5 cellular contexts compared by ENCODE assay signal in genomic region chr16:57882206-57882605, GRCh38.
"Had no signal": no experiment of that assay in that cellular context is flagged by ENCODE, and none has a peak within 500 bp of the region (broad histone marks: within the 10 kb centered on the region; RNA-seq: fewer than 3 reads in every experiment).

No MANE protein-coding gene starts in this region.

- H3K9ac ChIP-seq: GM23248 had no signal

- H2AFZ ChIP-seq: GM23248 had no signal

- H3K27ac ChIP-seq: GM23248 had no signal

- H3K9me3 ChIP-seq: HAP-1 had no signal

- H3K36me3 ChIP-seq: HAP-1 had no signal

- ATAC-seq: HCT116 had no signal

- DNase-seq: GOT3, KG1 had no signal

- H3K4me3 ChIP-seq: GM23248, HAP-1 had no signal
